In genomic region chr12:104622942-104623341, GRCh38 we compare ENCODE assay signal across 20 cellular contexts.
"Had no signal": no experiment of that assay in that cellular context is flagged by ENCODE, and none has a peak within 500 bp of the region (broad histone marks: within the 10 kb centered on the region; RNA-seq: fewer than 3 reads in every experiment).

No MANE protein-coding gene starts in this region.

- ATAC-seq: activated T-cell treated with anti-CD3 and anti-CD28 coated beads, Interleukin-2, amount 50 U/mL, for 72 hours; left lobe of liver; mucosa of descending colon; sciatic nerve; T-cell had no signal

- FAIRE-seq: bronchial epithelial cell, keratinocyte had no signal

- H3K36me3 Mint-ChIP-seq: naive B cell had no signal

- H3K9me3 Mint-ChIP-seq: activated naive CD4-positive, alpha-beta T cell treated with anti-CD3 and anti-CD28 coated beads, Interleukin-2, amount 50 U/mL, for 24 hours; activated T-cell treated with anti-CD3 and anti-CD28 coated beads, Interleukin-2, amount 50 U/mL, for 72 hours; dendritic cell treated with granulocyte-macrophage colony-stimulating factor and Interleukin-4, amounts not matched to agents 40 ng/mL and 50 ng/mL, for 4 days; naive B cell; T-cell had no signal

- H3K4me3 Mint-ChIP-seq: activated naive CD4-positive, alpha-beta T cell treated with anti-CD3 and anti-CD28 coated beads, Interleukin-2, amount 50 U/mL, for 24 hours; activated T-cell treated with anti-CD3 and anti-CD28 coated beads, Interleukin-2, amount 50 U/mL, for 72 hours; dendritic cell treated with granulocyte-macrophage colony-stimulating factor and Interleukin-4, amounts not matched to agents 40 ng/mL and 50 ng/mL, for 4 days; naive B cell; T-cell had no signal

- H3K9me3 ChIP-seq: mucosa of descending colon had no signal

- DNase-seq: activated CD4-positive, alpha-beta T cell treated with anti-CD3 and anti-CD28 coated beads for 1 hour; activated CD4-positive, alpha-beta T cell treated with anti-CD3 and anti-CD28 coated beads, Interleukin-2, amount 50 U/mL, for 4 hours; activated effector memory CD4-positive, alpha-beta T cell treated with anti-CD3 and anti-CD28 coated beads, Interleukin-2, amount 50 U/mL, for 16 hours; activated T-cell treated with anti-CD3 and anti-CD28 coated beads, Interleukin-2, amount 50 U/mL, for 72 hours; effector CD8-positive, alpha-beta T cell; foreskin fibroblast; hippocampal formation; mucosa of descending colon; naive B cell; stimulated activated CD4-positive, alpha-beta T cell treated with anti-CD3 and anti-CD28 coated beads, Interleukin-4, amount 100 ng/mL, for 4 hours; stimulated activated naive CD4-positive, alpha-beta T cell; T-cell; T1000 had no signal

- H3K4me3 ChIP-seq: lung, mucosa of descending colon had no signal

- H3K27me3 Mint-ChIP-seq: activated naive CD4-positive, alpha-beta T cell treated with anti-CD3 and anti-CD28 coated beads, Interleukin-2, amount 50 U/mL, for 24 hours; dendritic cell treated with granulocyte-macrophage colony-stimulating factor and Interleukin-4, amounts not matched to agents 40 ng/mL and 50 ng/mL, for 4 days; naive B cell; T-cell had no signal

- H3K27ac Mint-ChIP-seq: activated naive CD4-positive, alpha-beta T cell treated with anti-CD3 and anti-CD28 coated beads, Interleukin-2, amount 50 U/mL, for 24 hours; dendritic cell treated with granulocyte-macrophage colony-stimulating factor and Interleukin-4, amounts not matched to agents 40 ng/mL and 50 ng/mL, for 4 days had no signal
